In genomic region chr10:110219884-110220283, GRCh38 we compare ENCODE assay signal across 1 cellular context.
TF ChIP-seq lines count a peak whose summit lies in the region.

No MANE protein-coding gene starts in this region.

TF ChIP-seq in GM23338, 12 proteins besides CTCF, POLR2A, EP300 and RAD21 (continued from another document):
- TF ChIP-seq ZNF462 (CRISPR knock-in tag; IDR thresholded peaks at IDR 0.05) (no peak), JUNB (IDR thresholded peaks at IDR 0.05; ENCODE audit: unreplicated experiment) (no peak), EZH2phosphoT487 (IDR thresholded peaks at IDR 0.05; ENCODE audit: unreplicated experiment) (no peak), REST (IDR thresholded peaks at IDR 0.05; ENCODE audit: unreplicated experiment) (no peak)
